Comparison of ENCODE assay signal across 11 cellular contexts in the genomic region with DNA sequence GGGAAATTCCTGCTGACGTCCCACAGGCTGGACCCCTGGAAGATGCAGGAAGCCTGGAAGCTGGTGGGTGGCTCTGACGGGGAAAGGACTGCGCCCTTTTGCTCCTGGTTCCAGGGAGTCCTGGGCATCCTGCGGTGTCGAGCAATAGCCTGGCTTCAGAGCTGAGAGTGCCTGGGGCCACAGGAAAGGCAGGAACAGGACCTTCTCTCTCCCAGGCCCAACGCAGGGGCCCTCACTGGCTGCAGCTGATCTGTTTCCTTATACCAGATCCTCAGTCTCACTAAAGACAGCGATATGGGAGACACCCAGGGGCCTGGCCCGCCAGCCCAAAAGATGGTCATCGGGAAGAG. TPM values are rescaled to one million over a fixed set of nuclear protein-coding genes. Genes with fewer than 3 reads are reported as not detected.
DNase-seq lines count a peak whose midpoint lies in the region; ATAC-seq and TF ChIP-seq lines count a peak whose summit lies in the region.
"Had no signal": no experiment of that assay in that cellular context is flagged by ENCODE, and none has a peak within 500 bp of the region (broad histone marks: within the 10 kb centered on the region; RNA-seq: fewer than 3 reads in every experiment).

No MANE protein-coding gene starts in this region.

- peaks cover 21% of the 10 kb centered on the region for H3K36me3 ChIP-seq in SU-DHL-6 (ENCODE audit: low read length)
- H3K36me3 ChIP-seq in iPS-15b (ENCODE audit: control insufficient read depth, insufficient read depth, low read length) = peaks cover 47% of the 10 kb centered on the region
- peaks cover 0 to 81% (median 25%) of the 10 kb centered on the region in 3 donors for H3K36me3 ChIP-seq in tibial nerve

- CTCF ChIA-PET in activated naive CD4-positive, alpha-beta T cell treated with anti-CD3 and anti-CD28 coated beads for 36 hours (lab: Charles Lee) = interaction anchor here (0.5 to 3.0 kb wide), 5 partner anchors 10 to 86 kb away, joined by 3 to 21 read pairs (median 5); partner anchors contain the start of genes PFDN6 and WDR46

- H4K20me1 ChIP-seq in SU-DHL-6 (ENCODE audit: low read depth, low read length) = peaks cover 13% of the 10 kb centered on the region

- no peak overlapping the region for H3K4me3 Mint-ChIP-seq in activated naive CD4-positive, alpha-beta T cell treated with anti-CD3 and anti-CD28 coated beads for 36 hours

- H3K36me3 Mint-ChIP-seq in activated naive CD4-positive, alpha-beta T cell treated with anti-CD3 and anti-CD28 coated beads for 36 hours (ENCODE audit: low read depth) = peaks cover 39% of the 10 kb centered on the region

- H3K9me3 Mint-ChIP-seq in activated naive CD4-positive, alpha-beta T cell treated with anti-CD3 and anti-CD28 coated beads for 36 hours = no peaks in the 10 kb centered on the region

- H3K9me3 ChIP-seq in SU-DHL-6 (ENCODE audit: insufficient read depth, low read length) (no peaks in the 10 kb centered on the region), iPS-15b (ENCODE audit: control insufficient read depth, insufficient read depth, low read length) (no peaks in the 10 kb centered on the region), tibial nerve (no peaks in the 10 kb centered on the region)

- no peaks in the 10 kb centered on the region for H3K27me3 Mint-ChIP-seq in activated naive CD4-positive, alpha-beta T cell treated with anti-CD3 and anti-CD28 coated beads for 36 hours (ENCODE audit: low read depth)

- peak overlapping the region; percentile 94 for H3K27ac Mint-ChIP-seq in activated naive CD4-positive, alpha-beta T cell treated with anti-CD3 and anti-CD28 coated beads for 36 hours

- intact Hi-C loops in activated naive CD4-positive, alpha-beta T cell treated with anti-CD3 and anti-CD28 coated beads for 36 hours (cut with micrococcal nuclease) = loop anchor here (10.0 kb wide), 1 partner anchor 296 kb away; no protein-coding TSS in a partner anchor

- peak overlapping the region; percentile 90 for H3K27ac ChIP-seq in SU-DHL-6 (ENCODE audit: low read depth, low read length)
- H3K27ac ChIP-seq in tibial nerve = peak overlapping the region in 3 of 4 donors; percentile 85 to 95 (median 89)

- H3K9me2 ChIP-seq in SU-DHL-6 (replicated peaks; ENCODE audit: insufficient read depth, low read length) = no peaks in the 10 kb centered on the region

- peaks cover 22% of the 10 kb centered on the region for H3K79me2 ChIP-seq in SU-DHL-6 (ENCODE audit: insufficient read depth, low read length)

- WGBS in tibial nerve, 2 donors = 70 to 72% methylated on average over 7 to 9 of the region's 9 CpGs

- no peak overlapping the region for H2AFZ ChIP-seq in SU-DHL-6 (ENCODE audit: low read depth, low read length, severe bottlenecking)

- H3K9ac ChIP-seq in SU-DHL-6 (ENCODE audit: low read length) (0 out of 2 replicates have a peak overlapping the region, but pooled peaks have one; percentile 75), iPS-15b (ENCODE audit: low read depth, low read length) (no peak overlapping the region)

- peaks cover 38% of the 10 kb centered on the region for H3K4me1 Mint-ChIP-seq in activated naive CD4-positive, alpha-beta T cell treated with anti-CD3 and anti-CD28 coated beads for 36 hours (ENCODE audit: low read depth)

- H3F3A ChIP-seq in SU-DHL-6 (ENCODE audit: insufficient read depth) = peaks cover 73% of the 10 kb centered on the region

- no peak for DNase-seq in activated naive CD4-positive, alpha-beta T cell treated with anti-CD3 and anti-CD28 coated beads for 36 hours
- no peak for DNase-seq in activated naive CD4-positive, alpha-beta T cell (lab: John Stamatoyannopoulos, UW)
- DNase-seq in tibial nerve (ENCODE audit: low spot score in 2 of 2) (no peak), hippocampal formation (lab: John Stamatoyannopoulos, UW) (no peak), Kasumi-1 (lab: John Stamatoyannopoulos, UW) (no peak)
- DNase-seq: midbrain, NCI-H1417 treated with DMSO at 0.1 percent for 48 hours, Right ventricle myocardium superior had no signal

- no peaks in the 10 kb centered on the region for H3K27me3 ChIP-seq in SU-DHL-6 (ENCODE audit: low read length)
- no peaks in the 10 kb centered on the region for H3K27me3 ChIP-seq in iPS-15b (ENCODE audit: control insufficient read depth, insufficient read depth, low read length)
- H3K27me3 ChIP-seq in tibial nerve = no peaks in the 10 kb centered on the region

- H3K4me3 ChIP-seq in SU-DHL-6 (ENCODE audit: insufficient read depth, low read length, poor library complexity, severe bottlenecking) = no peak overlapping the region
- peak overlapping the region; percentile 76 for H3K4me3 ChIP-seq in iPS-15b (ENCODE audit: low read depth, low read length)
- H3K4me3 ChIP-seq in tibial nerve = no peak overlapping the region

- TF ChIP-seq POLR2A in tibial nerve (IDR thresholded peaks at IDR 0.05) = no peak

- ATAC-seq in HG02981 (IDR thresholded peaks at IDR 0.05; ENCODE audit: unreplicated experiment) = no peak

- TF ChIP-seq CTCF in SU-DHL-6 (IDR thresholded peaks at IDR 0.05; ENCODE audit: insufficient read depth, low read length, poor library complexity, severe bottlenecking) = no peak
- TF ChIP-seq CTCF in tibial nerve (IDR thresholded peaks at IDR 0.05) = no peak

- H3K4me1 ChIP-seq in iPS-15b (ENCODE audit: control insufficient read depth, insufficient read depth, low read length) (peaks cover 9% of the 10 kb centered on the region), tibial nerve (peaks cover 1 to 55% (median 42%) of the 10 kb centered on the region in 4 donors)

- TF ChIP-seq EP300 in tibial nerve (IDR thresholded peaks at IDR 0.05) = no peak

- peak overlapping the region; percentile 88 for H3K4me2 ChIP-seq in SU-DHL-6 (ENCODE audit: low read depth, low read length, poor library complexity, severe bottlenecking)

RNA-seq across cellular contexts. Expression of gene B3GALT4, which starts 1.4 kb away (rescaled TPM):
- 1 to 10 TPM; 4.4 TPM for total RNA-seq in activated naive CD4-positive, alpha-beta T cell treated with anti-CD3 and anti-CD28 coated beads for 36 hours
- total RNA-seq in tibial nerve = 10 to 100 TPM in 3 of 4 donors, 1 to 10 TPM in 1; 7.5 to 30.4 (median 17.7) TPM

RNA-seq across cellular contexts. Expression of gene RPS18, which starts 6.5 kb away (rescaled TPM):
- 1,000 to 10,000 TPM; 5,497 to 5,551 TPM for total RNA-seq in activated naive CD4-positive, alpha-beta T cell treated with anti-CD3 and anti-CD28 coated beads for 36 hours
- total RNA-seq in tibial nerve = 1,000 to 10,000 TPM; 2,115 to 2,529 (median 2,306) TPM

RNA-seq across cellular contexts. Expression of gene VPS52, which starts 6.7 kb away (rescaled TPM):
- total RNA-seq in activated naive CD4-positive, alpha-beta T cell treated with anti-CD3 and anti-CD28 coated beads for 36 hours = 10 to 100 TPM; 30.3 to 31.0 TPM
- total RNA-seq in tibial nerve = 10 to 100 TPM; 37.7 to 46.5 (median 45.2) TPM

RNA-seq across cellular contexts. Expression of gene WDR46, which starts 10.7 kb away (rescaled TPM):
- total RNA-seq in activated naive CD4-positive, alpha-beta T cell treated with anti-CD3 and anti-CD28 coated beads for 36 hours = 10 to 100 TPM; 42.5 to 42.9 TPM
- total RNA-seq in tibial nerve = 10 to 100 TPM; 46.5 to 88.4 (median 69.1) TPM

RNA-seq across cellular contexts. Expression of gene PFDN6, which starts 11.0 kb away (rescaled TPM):
- total RNA-seq in activated naive CD4-positive, alpha-beta T cell treated with anti-CD3 and anti-CD28 coated beads for 36 hours = 10 to 100 TPM; 67.9 to 81.3 TPM
- total RNA-seq in tibial nerve = 10 to 100 TPM; 12.4 to 48.7 (median 21.0) TPM
